8 cellular contexts compared by ENCODE assay signal in the genomic region with DNA sequence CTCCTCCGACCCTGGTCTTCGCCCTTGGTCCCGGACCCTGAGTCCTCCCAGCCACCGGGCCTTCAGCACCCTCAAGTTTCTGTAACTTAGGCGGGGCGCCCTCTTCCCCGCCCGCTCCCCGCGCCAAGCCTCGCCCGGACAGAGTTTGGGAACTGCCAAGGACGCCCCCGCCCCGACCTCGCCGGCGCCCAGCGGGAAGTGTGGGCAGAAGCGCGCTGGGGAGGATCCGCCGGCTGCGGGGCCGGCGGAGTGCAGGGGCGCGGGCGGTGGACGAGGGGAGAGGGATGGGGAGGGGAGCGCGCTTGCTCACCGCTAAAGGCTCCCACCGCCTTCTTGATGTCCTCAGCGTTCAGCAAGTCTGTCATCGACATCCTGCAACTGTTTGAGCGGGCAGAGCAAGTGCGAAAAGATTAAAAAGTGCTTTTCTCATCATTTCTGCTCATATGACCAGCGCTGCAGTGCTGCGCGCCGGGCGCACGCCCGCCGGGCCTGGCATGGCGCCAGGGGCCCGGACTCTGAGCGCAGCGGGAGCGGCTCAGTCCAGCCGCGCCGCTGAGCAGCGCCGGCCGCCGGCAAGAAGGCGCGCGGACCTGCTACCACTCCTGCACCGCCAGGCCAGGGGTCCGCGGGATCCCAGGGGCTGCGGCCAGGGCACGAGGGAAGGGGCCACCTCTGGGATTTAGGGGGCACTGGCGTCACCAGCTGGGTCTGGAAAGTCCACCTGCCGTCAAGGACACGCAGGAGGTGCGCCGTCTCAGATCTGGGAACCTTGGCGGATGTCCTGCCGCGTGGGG. TPM values are rescaled to one million over a fixed set of nuclear protein-coding genes. Genes with fewer than 3 reads are reported as not detected.
A peak's percentile ranks its signal among the peaks of the same experiment; 100 is the strongest.
DNase-seq lines count a peak whose midpoint lies in the region; ATAC-seq and TF ChIP-seq lines count a peak whose summit lies in the region.

A gene with protein sequence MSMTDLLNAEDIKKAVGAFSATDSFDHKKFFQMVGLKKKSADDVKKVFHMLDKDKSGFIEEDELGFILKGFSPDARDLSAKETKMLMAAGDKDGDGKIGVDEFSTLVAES (minus strand): TSS at position 401 of the 794 bp plus-strand sequence. CDS start 30 bp downstream, at position 371.

- H3K9me3 Mint-ChIP-seq in activated naive CD4-positive, alpha-beta T cell treated with anti-CD3 and anti-CD28 coated beads for 36 hours, result no peaks in the 10 kb centered on the region

- H3K36me3 Mint-ChIP-seq in activated naive CD4-positive, alpha-beta T cell treated with anti-CD3 and anti-CD28 coated beads for 36 hours (ENCODE audit: low read depth), result no peaks in the 10 kb centered on the region

- no peaks in the 10 kb centered on the region for H3K36me3 ChIP-seq in NT2/D1 (ENCODE audit: insufficient read depth, insufficient read length, low read length)
- no peaks in the 10 kb centered on the region for H3K36me3 ChIP-seq in fibroblast of lung (ENCODE audit: control insufficient read depth, insufficient read depth, low read length)
- H3K36me3 ChIP-seq in vagina, result no peaks in the 10 kb centered on the region

- TF ChIP-seq CTCF in fibroblast of lung (conservative IDR thresholded peaks at IDR 0.05 in 1 of 2, IDR thresholded peaks at IDR 0.05 in 1 of 2; ENCODE audit: low read depth in 1 of 2, low read length in 2 of 2) (no peak), omental fat pad (IDR thresholded peaks at IDR 0.05) (no peak), vagina (IDR thresholded peaks at IDR 0.05) (no peak)

- H3K27me3 ChIP-seq in NT2/D1 (ENCODE audit: insufficient read depth, insufficient read length) (peaks cover 34% of the 10 kb centered on the region), fibroblast of lung (ENCODE audit: control insufficient read depth, insufficient read depth, low read length) (peaks cover 38% of the 10 kb centered on the region), vagina (peaks cover 5% of the 10 kb centered on the region)

- H3K9me3 ChIP-seq in NT2/D1 (ENCODE audit: insufficient read depth, low read length) (no peaks in the 10 kb centered on the region), fibroblast of lung (ENCODE audit: control insufficient read depth, insufficient read depth, low read depth, low read length) (no peaks in the 10 kb centered on the region), vagina (no peaks in the 10 kb centered on the region)

- H2AFZ ChIP-seq in fibroblast of lung (ENCODE audit: low read length), result no peak within 1 kb of the TSS

- H3K4me3 Mint-ChIP-seq in activated naive CD4-positive, alpha-beta T cell treated with anti-CD3 and anti-CD28 coated beads for 36 hours, result no peak within 1 kb of the TSS

- H3K27me3 Mint-ChIP-seq in activated naive CD4-positive, alpha-beta T cell treated with anti-CD3 and anti-CD28 coated beads for 36 hours (ENCODE audit: low read depth), result peaks cover 41% of the 10 kb centered on the region

- CTCF ChIA-PET in activated naive CD4-positive, alpha-beta T cell treated with anti-CD3 and anti-CD28 coated beads for 36 hours (lab: Charles Lee), result no interaction called here

- H3K4me3 ChIP-seq in NT2/D1 (ENCODE audit: insufficient read length, low read depth) (peak within 1 kb of the TSS; percentile 42), fibroblast of lung (replicated peaks in 1 of 4; ENCODE audit: control extremely low read depth in 1 of 4, insufficient read depth in 1 of 4, low read depth in 3 of 4, low read length in 4 of 4) (no peak within 1 kb of the TSS), vagina (peak within 1 kb of the TSS in 1 of 2 donors; percentile 21)

- DNase-seq in D341Med (ENCODE audit: low spot score) (peak; percentile 65), NT2/D1 (ENCODE audit: low read depth, low spot score) (no peak), fibroblast of lung (ENCODE audit: low read depth in 2 of 2) (peak; percentile 22 to 29), omental fat pad (ENCODE audit: low spot score) (no peak), vagina (ENCODE audit: extremely low spot score in 2 of 2) (no peak), SIG-M5 treated with dmso at 0.1 percent for 504 hours (lab: John Stamatoyannopoulos, UW; ENCODE audit: unreplicated experiment) (no peak)
- no peak for DNase-seq in activated naive CD4-positive, alpha-beta T cell treated with anti-CD3 and anti-CD28 coated beads for 36 hours

- H3K4me2 ChIP-seq in fibroblast of lung (ENCODE audit: extremely low read depth, insufficient read depth, low read length), result no peak within 1 kb of the TSS

- H4K20me1 ChIP-seq in fibroblast of lung (ENCODE audit: control insufficient read depth, extremely low read depth, insufficient read depth, low read length), result no peaks in the 10 kb centered on the region

- H3K4me1 Mint-ChIP-seq in activated naive CD4-positive, alpha-beta T cell treated with anti-CD3 and anti-CD28 coated beads for 36 hours (ENCODE audit: low read depth), result peaks cover 6% of the 10 kb centered on the region

- no peak within 1 kb of the TSS for H3K27ac Mint-ChIP-seq in activated naive CD4-positive, alpha-beta T cell treated with anti-CD3 and anti-CD28 coated beads for 36 hours

- H3K27ac ChIP-seq in fibroblast of lung (ENCODE audit: insufficient read depth, low read length), result no peak within 1 kb of the TSS
- H3K27ac ChIP-seq in vagina, result no peak within 1 kb of the TSS

- ATAC-seq in omental fat pad (ENCODE audit: low FRiP score), result peak; percentile 73
- no peak for ATAC-seq in HG03196 (IDR thresholded peaks at IDR 0.05; ENCODE audit: unreplicated experiment)

- no peak for TF ChIP-seq POLR2A in vagina (IDR thresholded peaks at IDR 0.05)

- H3K9ac ChIP-seq in NT2/D1 (ENCODE audit: insufficient read length, low read depth) (peak within 1 kb of the TSS; percentile 76), fibroblast of lung (ENCODE audit: insufficient read depth, low read length) (no peak within 1 kb of the TSS)

- H3K79me2 ChIP-seq in fibroblast of lung (ENCODE audit: control insufficient read depth, insufficient read depth, low read length), result no peaks in the 10 kb centered on the region

- H3K4me1 ChIP-seq in NT2/D1 (ENCODE audit: insufficient read depth, insufficient read length) (peaks cover 23% of the 10 kb centered on the region), fibroblast of lung (ENCODE audit: control insufficient read depth, extremely low read depth, insufficient read depth, low read length) (no peaks in the 10 kb centered on the region), vagina (peaks cover 13% of the 10 kb centered on the region)

- intact Hi-C loops in vagina (cut with DNase I), result no loop called here
- intact Hi-C loops in activated naive CD4-positive, alpha-beta T cell treated with anti-CD3 and anti-CD28 coated beads for 36 hours (cut with micrococcal nuclease), result no loop called here

RNA-seq across cellular contexts. Expression of the gene that starts here (rescaled TPM):
- total RNA-seq in fibroblast of lung (not detected in 2 replicates), omental fat pad (not detected), vagina (not detected)
- polyA plus RNA-seq in fibroblast of lung, result not detected in 2 replicates
- not detected in 2 replicates for polyA plus RNA-seq in fibroblast of lung (2012)
- polyA minus RNA-seq in fibroblast of lung (ENCODE audit: low replicate concordance), result not detected in 2 replicates
- total RNA-seq in activated naive CD4-positive, alpha-beta T cell treated with anti-CD3 and anti-CD28 coated beads for 36 hours, result not detected

Comparison
In these comparisons a context has a peak if more than half of its experiments do, and no peak if none do; other contexts are left out.
1. Peak in DNase-seq in fibroblast of lung; RNA of the gene not detected or under 1 TPM.
2. Peak in ATAC-seq in omental fat pad; RNA of the gene not detected or under 1 TPM.